ENCODE assay signal across 28 cellular contexts in genomic region chr5:88507261-88507660, GRCh38.
"Had no signal": no experiment of that assay in that cellular context is flagged by ENCODE, and none has a peak within 500 bp of the region (broad histone marks: within the 10 kb centered on the region; RNA-seq: fewer than 3 reads in every experiment).

No MANE protein-coding gene starts in this region.

- H3K27me3 ChIP-seq: neutrophil, ovary, right lobe of liver, sigmoid colon, stomach, thyroid gland, tibial nerve, upper lobe of right lung, uterus had no signal

- H3K36me3 ChIP-seq: neutrophil, ovary, right lobe of liver, sigmoid colon, stomach, thoracic aorta, thyroid gland, tibial nerve, upper lobe of right lung, uterus had no signal

- H3K9me3 ChIP-seq: neutrophil, ovary, psoas muscle, right lobe of liver, sigmoid colon, stomach, thoracic aorta, thyroid gland, tibial nerve, upper lobe of right lung, uterus had no signal

- ATAC-seq: naive thymus-derived CD4-positive, alpha-beta T cell; natural killer cell; psoas muscle; right cardiac atrium; right lobe of liver; stimulated activated naive B cell treated with anti-CD40 and anti-IgM and Interleukin-4, amounts not matched to agents 10 μg/mL and 1 μg/mL and 100 μg/mL, for 72 hours; upper lobe of right lung had no signal

- H3K27ac ChIP-seq: neutrophil, ovary, parathyroid adenoma, psoas muscle, right lobe of liver, sigmoid colon, stomach, thoracic aorta, thyroid gland, tibial nerve, upper lobe of right lung, uterus had no signal

- H3K4me1 Mint-ChIP-seq: nephron had no signal

- H3K27ac Mint-ChIP-seq: naive thymus-derived CD4-positive, alpha-beta T cell; natural killer cell; nephron; progenitor cell of endocrine pancreas; stimulated activated effector memory CD8-positive, alpha-beta T cell treated with anti-CD3 and anti-CD28 coated beads, Interleukin-12 subunit alpha, Interleukin-12 subunit beta, amount 100 ng/mL, for 72 hours; stimulated activated naive B cell treated with anti-CD40 and anti-IgM and Interleukin-4, amounts not matched to agents 10 μg/mL and 1 μg/mL and 100 μg/mL, for 72 hours; stimulated activated naive CD8-positive, alpha-beta T cell treated with anti-CD3 and anti-CD28 coated beads, Interleukin-15, Interleukin-2, amounts not matched to agents 100 ng/mL and 50 ng/mL, for 24 hours; type B pancreatic cell had no signal

- H3K4me3 Mint-ChIP-seq: naive thymus-derived CD4-positive, alpha-beta T cell; natural killer cell; nephron; stimulated activated effector memory CD8-positive, alpha-beta T cell treated with anti-CD3 and anti-CD28 coated beads, Interleukin-12 subunit alpha, Interleukin-12 subunit beta, amount 100 ng/mL, for 72 hours; stimulated activated naive B cell treated with anti-CD40 and anti-IgM and Interleukin-4, amounts not matched to agents 10 μg/mL and 1 μg/mL and 100 μg/mL, for 72 hours; stimulated activated naive CD8-positive, alpha-beta T cell treated with anti-CD3 and anti-CD28 coated beads, Interleukin-15, Interleukin-2, amounts not matched to agents 100 ng/mL and 50 ng/mL, for 24 hours; type B pancreatic cell had no signal

- H3K9me3 Mint-ChIP-seq: naive thymus-derived CD4-positive, alpha-beta T cell; natural killer cell; nephron; stimulated activated effector memory CD8-positive, alpha-beta T cell treated with anti-CD3 and anti-CD28 coated beads, Interleukin-12 subunit alpha, Interleukin-12 subunit beta, amount 100 ng/mL, for 72 hours; stimulated activated naive B cell treated with anti-CD40 and anti-IgM and Interleukin-4, amounts not matched to agents 10 μg/mL and 1 μg/mL and 100 μg/mL, for 72 hours; stimulated activated naive CD8-positive, alpha-beta T cell treated with anti-CD3 and anti-CD28 coated beads, Interleukin-15, Interleukin-2, amounts not matched to agents 100 ng/mL and 50 ng/mL, for 24 hours; type B pancreatic cell had no signal

- H3K4me3 ChIP-seq: ovary, psoas muscle, right lobe of liver, sigmoid colon, stomach, thoracic aorta, thyroid gland, tibial nerve, upper lobe of right lung, uterus had no signal

- H2AFZ ChIP-seq: parathyroid adenoma had no signal

- DNase-seq: naive thymus-derived CD4-positive, alpha-beta T cell; natural killer cell; ovary; posterior cingulate gyrus; psoas muscle; right cardiac atrium; right lobe of liver; sigmoid colon; small intestine; stimulated activated CD4-positive, alpha-beta T cell treated with anti-CD3 and anti-CD28 coated beads, Interleukin-15, amount 100 ng/mL, for 24 hours; stimulated activated CD4-positive, alpha-beta T cell treated with anti-CD3 and anti-CD28 coated beads, Interleukin-2, amount 100 ng/mL, for 24 hours; stimulated activated CD4-positive, alpha-beta T cell treated with anti-CD3 and anti-CD28 coated beads, Interleukin-2, amount 100 ng/mL, for 48 hours; stimulated activated CD4-positive, alpha-beta T cell treated with anti-CD3 and anti-CD28 coated beads, Interleukin-4, amount 100 ng/mL, for 24 hours; stimulated activated naive B cell treated with anti-CD40 and anti-IgM and Interleukin-4, amounts not matched to agents 10 μg/mL and 1 μg/mL and 100 μg/mL, for 72 hours; stimulated activated naive CD4-positive, alpha-beta T cell treated with Interleukin-2 at 50 U/mL for 16 hours; stomach; thyroid gland; upper lobe of right lung; uterus had no signal

- H3K36me3 Mint-ChIP-seq: naive thymus-derived CD4-positive, alpha-beta T cell; natural killer cell; stimulated activated effector memory CD8-positive, alpha-beta T cell treated with anti-CD3 and anti-CD28 coated beads, Interleukin-12 subunit alpha, Interleukin-12 subunit beta, amount 100 ng/mL, for 72 hours; stimulated activated naive B cell treated with anti-CD40 and anti-IgM and Interleukin-4, amounts not matched to agents 10 μg/mL and 1 μg/mL and 100 μg/mL, for 72 hours; type B pancreatic cell had no signal

- H3K79me2 ChIP-seq: parathyroid adenoma had no signal

- H3K4me1 ChIP-seq: parathyroid adenoma, psoas muscle, right lobe of liver, stomach, thyroid gland, tibial nerve, upper lobe of right lung, uterus had no signal

- H3K9ac ChIP-seq: parathyroid adenoma had no signal
